Comparison of ENCODE assay signal across 11 cellular contexts in genomic region chr6:134678436-134678889, GRCh38.
DNase-seq lines count a peak whose midpoint lies in the region; ATAC-seq, FAIRE-seq and TF ChIP-seq lines count a peak whose summit lies in the region.
"Had no signal": no experiment of that assay in that cellular context is flagged by ENCODE, and none has a peak within 500 bp of the region (broad histone marks: within the 10 kb centered on the region; RNA-seq: fewer than 3 reads in every experiment).

No MANE protein-coding gene starts in this region.

- H3K27ac ChIP-seq in right lobe of liver (no peak overlapping the region), HepG2 (ENCODE audit: extremely low read length, insufficient read depth, low read length) (no peak overlapping the region), K562 (ENCODE audit: extremely low read depth, low read depth, low read length) (no peak overlapping the region)

- H3K9me3 ChIP-seq in right lobe of liver (no peaks in the 10 kb centered on the region), HepG2 (ENCODE audit: low read length) (no peaks in the 10 kb centered on the region), K562 (replicated peaks; ENCODE audit: control insufficient read depth, insufficient read depth, low read depth, low read length) (no peaks in the 10 kb centered on the region)

- H3K9ac ChIP-seq in HepG2 (ENCODE audit: insufficient read depth, low read depth, low read length), result no peak overlapping the region
- H3K9ac ChIP-seq in K562 (ENCODE audit: insufficient read depth in 1 of 2, low read depth in 2 of 2, low read length in 2 of 2), result no peak overlapping the region

- CTCF ChIA-PET in HepG2 (lab: Yijun Ruan, JAX; ENCODE audit: low intra/inter-chr PET ratio, low total read pairs) (no interaction called here), K562 (lab: Yijun Ruan, JAX; ENCODE audit: low intra/inter-chr PET ratio) (interaction anchor here (0.6 kb wide), 1 partner anchor 148 kb away, joined by 3 read pairs; no protein-coding TSS in a partner anchor)

- H4K20me1 ChIP-seq in HepG2 (ENCODE audit: insufficient read depth, low read length), result no peaks in the 10 kb centered on the region
- H4K20me1 ChIP-seq in K562 (replicated peaks; ENCODE audit: control insufficient read depth, insufficient read depth, low read length), result no peaks in the 10 kb centered on the region

- H3K4me1 ChIP-seq in right lobe of liver (no peaks in the 10 kb centered on the region), HepG2 (ENCODE audit: insufficient read depth, low read length) (peaks cover 11% of the 10 kb centered on the region; the same call in 1 of the 2 replicates), K562 (replicated peaks in 1 of 2; ENCODE audit: control insufficient read depth in 2 of 2, insufficient read depth in 2 of 2, low read length in 2 of 2) (peaks cover 0 to 5% of the 10 kb centered on the region in 2 experiments; a peak in 1 of 5 replicates)

- POLR2A ChIA-PET in HepG2 (lab: Yijun Ruan, JAX), result no interaction called here
- POLR2A ChIA-PET in K562 (lab: Yijun Ruan, JAX), result interaction anchor here (0.7 kb wide), 1 partner anchor 376 kb away, joined by 3 read pairs; the partner anchor contains the start of gene HBS1L

- no peak for TF ChIP-seq EP300 in HepG2 (IDR thresholded peaks at IDR 0.05; ENCODE audit: low read depth in 2 of 2, low read length in 2 of 2)
- no peak for TF ChIP-seq EP300 in HepG2 (CRISPR knock-in tag; IDR thresholded peaks at IDR 0.05; ENCODE audit: borderline replicate concordance)
- no peak for TF ChIP-seq EP300 in K562 (IDR thresholded peaks at IDR 0.05; ENCODE audit: low read length)

- intact Hi-C loops in right lobe of liver (cut with DNase I) (no loop called here), HepG2 (cut with micrococcal nuclease; ENCODE audit: unreplicated experiment) (no loop called here), K562 (cut with micrococcal nuclease) (no loop called here)

- H3K36me3 ChIP-seq in right lobe of liver, result no peaks in the 10 kb centered on the region
- no peaks in the 10 kb centered on the region for H3K36me3 ChIP-seq in HepG2 (replicated peaks in 1 of 2; ENCODE audit: control insufficient read depth in 1 of 2, insufficient read depth in 2 of 2, low read length in 2 of 2)
- H3K36me3 ChIP-seq in K562 (ENCODE audit: control insufficient read depth, insufficient read depth, low read length), result no peaks in the 10 kb centered on the region

- FAIRE-seq in HepG2 (lab: Jason Lieb, UNC) (no peak), K562 (lab: Jason Lieb, UNC) (no peak)

- 49% methylated on average over 7 of the region's 7 CpGs for WGBS in right lobe of liver (ENCODE audit: insufficient coverage, low coverage, low lambda C conversion rate, missing lambda C conversion rate)
- WGBS in HepG2 (ENCODE audit: low lambda C conversion rate), result 28% methylated on average over 7 of the region's 7 CpGs
- 3% methylated on average over 7 of the region's 7 CpGs for WGBS in K562 (ENCODE audit: insufficient coverage, low coverage, missing lambda C conversion rate)

- H3K27me3 ChIP-seq in right lobe of liver (no peaks in the 10 kb centered on the region), HepG2 (ENCODE audit: control insufficient read depth in 1 of 2, insufficient read depth in 2 of 2, low read length in 2 of 2) (no peaks in the 10 kb centered on the region; a peak in 1 of 5 replicates), K562 (ENCODE audit: control insufficient read depth in 2 of 2, insufficient read depth in 2 of 2, low read length in 2 of 2) (peaks cover 5 to 7% of the 10 kb centered on the region in 2 experiments; a peak in 4 of 5 replicates)

- H3K9me1 ChIP-seq in K562 (ENCODE audit: control insufficient read depth, insufficient read depth, low read length), result no peaks in the 10 kb centered on the region

- peak; percentile 48 to 71 (median 54) for ATAC-seq in right lobe of liver
- no peak for ATAC-seq in HepG2
- ATAC-seq in K562, result no peak; the same call in 2 of the 3 replicates
- ATAC-seq in GM21360 (IDR thresholded peaks at IDR 0.05; ENCODE audit: unreplicated experiment), result no peak

- in situ Hi-C loops in HepG2 (cut with HindIII; ENCODE audit: extremely low pct_ligation_motif_present, low pct_unique_long_range_greater_than_20kb) (no loop called here), K562 (cut with MboI) (no loop called here)

- no peaks in the 10 kb centered on the region for H3K79me2 ChIP-seq in HepG2 (ENCODE audit: insufficient read depth, low read length)
- no peaks in the 10 kb centered on the region for H3K79me2 ChIP-seq in K562 (ENCODE audit: control insufficient read depth, insufficient read depth, low read length)

- H3K4me3 ChIP-seq in right lobe of liver (no peak overlapping the region), HepG2 (replicated peaks in 1 of 3; ENCODE audit: insufficient read depth in 1 of 3, low read depth in 2 of 3, low read length in 3 of 3) (no peak overlapping the region), K562 (no peak overlapping the region)
- H3K4me3 ChIP-seq: lung had no signal

- TF ChIP-seq CTCF in right lobe of liver (IDR thresholded peaks at IDR 0.05) (no peak), HepG2 (CRISPR knock-in tag; IDR thresholded peaks at IDR 0.05) (no peak), K562 (IDR thresholded peaks at IDR 0.05 in 2 of 3, conservative IDR thresholded peaks at IDR 0.05 in 1 of 3; ENCODE audit: insufficient read depth in 2 of 3, low read depth in 1 of 3, low read length in 3 of 3) (no peak)

- BruUV-seq in HepG2 (replicated peaks; lab: Mats Ljungman, UMichigan), result no TSS peak
- BruUV-seq in K562 (replicated peaks; lab: Mats Ljungman, UMichigan), result no TSS peak

- H3K4me2 ChIP-seq in HepG2 (ENCODE audit: low read depth, low read length) (no peak overlapping the region), K562 (ENCODE audit: insufficient read depth, low read length) (no peak overlapping the region)

- H2AFZ ChIP-seq in HepG2 (ENCODE audit: low read length) (no peak overlapping the region), K562 (ENCODE audit: low read depth, low read length) (no peak overlapping the region)

- TF ChIP-seq RAD21 in HepG2 (CRISPR knock-in tag; IDR thresholded peaks at IDR 0.05), result no peak
- TF ChIP-seq RAD21 in K562 (CRISPR knock-in tag; conservative IDR thresholded peaks at IDR 0.05 in 1 of 2, IDR thresholded peaks at IDR 0.05 in 1 of 2), result no peak

- TF ChIP-seq POLR2A in right lobe of liver (IDR thresholded peaks at IDR 0.05), result no peak
- TF ChIP-seq POLR2A in HepG2 (IDR thresholded peaks at IDR 0.05; ENCODE audit: insufficient read depth in 1 of 2, low read depth in 2 of 2, low read length in 2 of 2), result no peak
- TF ChIP-seq POLR2A in K562 (conservative IDR thresholded peaks at IDR 0.05), result no peak

- DNase-seq in right lobe of liver, result peak; percentile 31 to 65 (median 58)
- DNase-seq in HepG2 (ENCODE audit: low spot score), result no peak
- peak in 1 of 4 experiments; percentile 16 for DNase-seq in K562 (ENCODE audit: extremely low read depth in 1 of 4, low spot score in 3 of 4)
- DNase-seq in kidney tubule cell (ENCODE audit: low spot score), result peak; percentile 83
- no peak for DNase-seq in NOMO-1 (lab: John Stamatoyannopoulos, UW; ENCODE audit: unreplicated experiment in 2 of 2)
- no peak for DNase-seq in stimulated activated CD4-positive, alpha-beta T cell treated with anti-CD3 and anti-CD28 coated beads, Interleukin-2, amount 100 ng/mL, for 24 hours
- DNase-seq in AG08396 (ENCODE audit: low spot score), result no peak
- DNase-seq: activated CD8-positive, alpha-beta memory T cell treated with anti-CD3 and anti-CD28 coated beads, Interleukin-2, amount 50 U/mL, for 4 hours; CD4-positive, CD25-positive, alpha-beta regulatory T cell had no signal

TF ChIP-seq in HepG2, 621 proteins besides CTCF, POLR2A, EP300 and RAD21 (continues in another document):
- TF ChIP-seq MAZ (IDR thresholded peaks at IDR 0.05; ENCODE audit: borderline replicate concordance, low read depth, low read length) (no peak), MAZ (CRISPR knock-in tag; IDR thresholded peaks at IDR 0.05; ENCODE audit: low read depth) (no peak), MXI1 (IDR thresholded peaks at IDR 0.05; ENCODE audit: borderline replicate concordance, low read depth, low read length) (no peak)

TF ChIP-seq in K562, 482 proteins besides CTCF, POLR2A, EP300 and RAD21 (continues in another document):
- TF ChIP-seq PRDM10 (IDR thresholded peaks at IDR 0.05; ENCODE audit: partially characterized antibody), result peak; percentile 56

Comparison
In these comparisons a context has a peak if more than half of its experiments do, and no peak if none do; other contexts are left out.
1. ATAC-seq: peak in right lobe of liver (4 of 4); none in HepG2 (single experiment), K562 (single experiment) and GM21360 (single experiment).
2. DNase-seq: peak in right lobe of liver (3 of 3) and kidney tubule cell (single experiment); none in HepG2 (single experiment), NOMO-1 (0 of 2), stimulated activated CD4-positive, alpha-beta T cell treated with anti-CD3 and anti-CD28 coated beads, Interleukin-2, amount 100 ng/mL, for 24 hours (0 of 2) and AG08396 (single experiment).